23 cellular contexts compared by ENCODE assay signal in genomic region chr7:134388336-134389019, GRCh38.
"Had no signal": no experiment of that assay in that cellular context is flagged by ENCODE, and none has a peak within 500 bp of the region (broad histone marks: within the 10 kb centered on the region; RNA-seq: fewer than 3 reads in every experiment).

No MANE protein-coding gene starts in this region.

- H3K4me2 ChIP-seq: hepatocyte had no signal

- ATAC-seq: heart left ventricle; left cardiac atrium; left lung; naive thymus-derived CD4-positive, alpha-beta T cell; psoas muscle; right cardiac atrium; stimulated activated memory B cell treated with anti-CD40 and anti-IgM and Interleukin-4, amounts not matched to agents 10 μg/mL and 1 μg/mL and 100 μg/mL, for 72 hours; stimulated activated naive CD8-positive, alpha-beta T cell treated with anti-CD3 and anti-CD28 coated beads, Interleukin-15, Interleukin-2, amounts not matched to agents 100 U/mL and 50 U/mL, for 24 hours had no signal

- H3K36me3 Mint-ChIP-seq: stimulated activated memory B cell treated with anti-CD40 and anti-IgM and Interleukin-4, amounts not matched to agents 10 μg/mL and 1 μg/mL and 100 μg/mL, for 72 hours; type B pancreatic cell had no signal

- H3K36me3 ChIP-seq: heart left ventricle, left lung, sigmoid colon, tibial artery had no signal

- H3K27ac ChIP-seq: heart left ventricle, hepatocyte, left lung, psoas muscle, sigmoid colon, testis, tibial artery had no signal

- H3K79me2 ChIP-seq: hepatocyte had no signal

- H3K9me3 ChIP-seq: psoas muscle, testis had no signal

- H3K9me3 Mint-ChIP-seq: stimulated activated memory B cell treated with anti-CD40 and anti-IgM and Interleukin-4, amounts not matched to agents 10 μg/mL and 1 μg/mL and 100 μg/mL, for 72 hours had no signal

- H3K4me3 Mint-ChIP-seq: naive thymus-derived CD4-positive, alpha-beta T cell; nephron; stimulated activated memory B cell treated with anti-CD40 and anti-IgM and Interleukin-4, amounts not matched to agents 10 μg/mL and 1 μg/mL and 100 μg/mL, for 72 hours; type B pancreatic cell had no signal

- H3K27ac Mint-ChIP-seq: naive thymus-derived CD4-positive, alpha-beta T cell; nephron; stimulated activated memory B cell treated with anti-CD40 and anti-IgM and Interleukin-4, amounts not matched to agents 10 μg/mL and 1 μg/mL and 100 μg/mL, for 72 hours; type B pancreatic cell had no signal

- H2AFZ ChIP-seq: hepatocyte had no signal

- H3K27me3 ChIP-seq: dorsolateral prefrontal cortex, hepatocyte, left lung, sigmoid colon, testis, tibial artery had no signal

- H3K4me1 Mint-ChIP-seq: naive thymus-derived CD4-positive, alpha-beta T cell; nephron had no signal

- DNase-seq: dorsolateral prefrontal cortex; effector CD4-positive, alpha-beta T cell; heart left ventricle; left cardiac atrium; left lung; mesendoderm; midbrain; naive thymus-derived CD4-positive, alpha-beta T cell; nucleus accumbens; posterior cingulate gyrus; psoas muscle; right cardiac atrium; sigmoid colon; stimulated activated CD4-positive, alpha-beta T cell treated with anti-CD3 and anti-CD28 coated beads, Interleukin-2, amount 100 ng/mL, for 24 hours; stimulated activated CD4-positive, alpha-beta T cell treated with anti-CD3 and anti-CD28 coated beads, Interleukin-4, amount 100 ng/mL, for 24 hours; stimulated activated naive CD8-positive, alpha-beta T cell treated with anti-CD3 and anti-CD28 coated beads, Interleukin-15, Interleukin-2, amounts not matched to agents 100 U/mL and 50 U/mL, for 24 hours; substantia nigra; testis; tibial artery had no signal

- H3K4me1 ChIP-seq: heart left ventricle, left lung, psoas muscle, testis, tibial artery had no signal

- H3K4me3 ChIP-seq: heart left ventricle, hepatocyte, left lung, psoas muscle, sigmoid colon, testis, tibial artery had no signal

- H3K27me3 Mint-ChIP-seq: type B pancreatic cell had no signal
